In genomic region chr14:53943751-53944083, GRCh38 we compare ENCODE assay signal across 1 cellular context.
TF ChIP-seq lines count a peak whose summit lies in the region.

No MANE protein-coding gene starts in this region.

TF ChIP-seq in HepG2, 621 proteins besides CTCF, POLR2A, EP300 and RAD21:
- TF ChIP-seq GFI1 (CRISPR knock-in tag; IDR thresholded peaks at IDR 0.05; ENCODE audit: borderline replicate concordance) (peak; percentile 14; the same call in 1 of the 2 replicates), ARID2 (CRISPR knock-in tag; IDR thresholded peaks at IDR 0.05; ENCODE audit: borderline replicate concordance) (no peak), ZKSCAN8 (CRISPR knock-in tag; IDR thresholded peaks at IDR 0.05; ENCODE audit: borderline replicate concordance) (peak; percentile 6; the same call in 1 of the 2 replicates), GATAD1 (CRISPR knock-in tag; IDR thresholded peaks at IDR 0.05) (0 out of 2 replicates have a peak, but pooled peaks have one; percentile 1), MXI1 (IDR thresholded peaks at IDR 0.05; ENCODE audit: borderline replicate concordance, low read depth, low read length) (0 out of 3 replicates have a peak, but pooled peaks have one; percentile 0), ELF3 (CRISPR knock-in tag; IDR thresholded peaks at IDR 0.05) (0 out of 2 replicates have a peak, but pooled peaks have one; percentile 1), REXO4 (CRISPR knock-in tag; IDR thresholded peaks at IDR 0.05; ENCODE audit: borderline replicate concordance) (no peak), NFKBIZ (CRISPR knock-in tag; IDR thresholded peaks at IDR 0.05) (peak; percentile 9; the same call in 1 of the 2 replicates), CEBPG (CRISPR knock-in tag; IDR thresholded peaks at IDR 0.05) (peak; percentile 37; the same call in 1 of the 2 replicates), SNAPC2 (CRISPR knock-in tag; IDR thresholded peaks at IDR 0.05) (0 out of 2 replicates have a peak, but pooled peaks have one; percentile 1), ZNF614 (CRISPR knock-in tag; IDR thresholded peaks at IDR 0.05; ENCODE audit: borderline replicate concordance) (0 out of 2 replicates have a peak, but pooled peaks have one; percentile 32), ZNF18 (CRISPR knock-in tag; IDR thresholded peaks at IDR 0.05; ENCODE audit: insufficient replicate concordance) (no peak), ZSCAN30 (CRISPR knock-in tag; IDR thresholded peaks at IDR 0.05) (no peak), KMT2B (CRISPR knock-in tag; IDR thresholded peaks at IDR 0.05) (0 out of 2 replicates have a peak, but pooled peaks have one; percentile 11), ZSCAN29 (CRISPR knock-in tag; conservative IDR thresholded peaks at IDR 0.05) (0 out of 2 replicates have a peak, but pooled peaks have one; percentile 3), EED (CRISPR knock-in tag; IDR thresholded peaks at IDR 0.05) (no peak), ZNF331 (CRISPR knock-in tag; IDR thresholded peaks at IDR 0.05) (peak; percentile 38; the same call in 1 of the 2 replicates), KLF6 (CRISPR knock-in tag; IDR thresholded peaks at IDR 0.05) (peak; percentile 12; the same call in 1 of the 2 replicates), NCOR1 (IDR thresholded peaks at IDR 0.05; ENCODE audit: borderline replicate concordance, low read length) (peak; percentile 14; the same call in 1 of the 2 replicates)
- TF ChIP-seq, protein P1, sequence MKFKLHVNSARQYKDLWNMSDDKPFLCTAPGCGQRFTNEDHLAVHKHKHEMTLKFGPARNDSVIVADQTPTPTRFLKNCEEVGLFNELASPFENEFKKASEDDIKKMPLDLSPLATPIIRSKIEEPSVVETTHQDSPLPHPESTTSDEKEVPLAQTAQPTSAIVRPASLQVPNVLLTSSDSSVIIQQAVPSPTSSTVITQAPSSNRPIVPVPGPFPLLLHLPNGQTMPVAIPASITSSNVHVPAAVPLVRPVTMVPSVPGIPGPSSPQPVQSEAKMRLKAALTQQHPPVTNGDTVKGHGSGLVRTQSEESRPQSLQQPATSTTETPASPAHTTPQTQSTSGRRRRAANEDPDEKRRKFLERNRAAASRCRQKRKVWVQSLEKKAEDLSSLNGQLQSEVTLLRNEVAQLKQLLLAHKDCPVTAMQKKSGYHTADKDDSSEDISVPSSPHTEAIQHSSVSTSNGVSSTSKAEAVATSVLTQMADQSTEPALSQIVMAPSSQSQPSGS (CRISPR knock-in tag; IDR thresholded peaks at IDR 0.05), result 0 out of 2 replicates have a peak, but pooled peaks have one; percentile 2
- TF ChIP-seq, protein P2, sequence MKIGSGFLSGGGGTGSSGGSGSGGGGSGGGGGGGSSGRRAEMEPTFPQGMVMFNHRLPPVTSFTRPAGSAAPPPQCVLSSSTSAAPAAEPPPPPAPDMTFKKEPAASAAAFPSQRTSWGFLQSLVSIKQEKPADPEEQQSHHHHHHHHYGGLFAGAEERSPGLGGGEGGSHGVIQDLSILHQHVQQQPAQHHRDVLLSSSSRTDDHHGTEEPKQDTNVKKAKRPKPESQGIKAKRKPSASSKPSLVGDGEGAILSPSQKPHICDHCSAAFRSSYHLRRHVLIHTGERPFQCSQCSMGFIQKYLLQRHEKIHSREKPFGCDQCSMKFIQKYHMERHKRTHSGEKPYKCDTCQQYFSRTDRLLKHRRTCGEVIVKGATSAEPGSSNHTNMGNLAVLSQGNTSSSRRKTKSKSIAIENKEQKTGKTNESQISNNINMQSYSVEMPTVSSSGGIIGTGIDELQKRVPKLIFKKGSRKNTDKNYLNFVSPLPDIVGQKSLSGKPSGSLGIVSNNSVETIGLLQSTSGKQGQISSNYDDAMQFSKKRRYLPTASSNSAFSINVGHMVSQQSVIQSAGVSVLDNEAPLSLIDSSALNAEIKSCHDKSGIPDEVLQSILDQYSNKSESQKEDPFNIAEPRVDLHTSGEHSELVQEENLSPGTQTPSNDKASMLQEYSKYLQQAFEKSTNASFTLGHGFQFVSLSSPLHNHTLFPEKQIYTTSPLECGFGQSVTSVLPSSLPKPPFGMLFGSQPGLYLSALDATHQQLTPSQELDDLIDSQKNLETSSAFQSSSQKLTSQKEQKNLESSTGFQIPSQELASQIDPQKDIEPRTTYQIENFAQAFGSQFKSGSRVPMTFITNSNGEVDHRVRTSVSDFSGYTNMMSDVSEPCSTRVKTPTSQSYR (CRISPR knock-in tag; IDR thresholded peaks at IDR 0.05; ENCODE audit: borderline replicate concordance), result 0 out of 2 replicates have a peak, but pooled peaks have one; percentile 14
- TF ChIP-seq, protein P3, sequence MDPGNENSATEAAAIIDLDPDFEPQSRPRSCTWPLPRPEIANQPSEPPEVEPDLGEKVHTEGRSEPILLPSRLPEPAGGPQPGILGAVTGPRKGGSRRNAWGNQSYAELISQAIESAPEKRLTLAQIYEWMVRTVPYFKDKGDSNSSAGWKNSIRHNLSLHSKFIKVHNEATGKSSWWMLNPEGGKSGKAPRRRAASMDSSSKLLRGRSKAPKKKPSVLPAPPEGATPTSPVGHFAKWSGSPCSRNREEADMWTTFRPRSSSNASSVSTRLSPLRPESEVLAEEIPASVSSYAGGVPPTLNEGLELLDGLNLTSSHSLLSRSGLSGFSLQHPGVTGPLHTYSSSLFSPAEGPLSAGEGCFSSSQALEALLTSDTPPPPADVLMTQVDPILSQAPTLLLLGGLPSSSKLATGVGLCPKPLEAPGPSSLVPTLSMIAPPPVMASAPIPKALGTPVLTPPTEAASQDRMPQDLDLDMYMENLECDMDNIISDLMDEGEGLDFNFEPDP (CRISPR knock-in tag; conservative IDR thresholded peaks at IDR 0.05), result no peak
- TF ChIP-seq, protein P4, sequence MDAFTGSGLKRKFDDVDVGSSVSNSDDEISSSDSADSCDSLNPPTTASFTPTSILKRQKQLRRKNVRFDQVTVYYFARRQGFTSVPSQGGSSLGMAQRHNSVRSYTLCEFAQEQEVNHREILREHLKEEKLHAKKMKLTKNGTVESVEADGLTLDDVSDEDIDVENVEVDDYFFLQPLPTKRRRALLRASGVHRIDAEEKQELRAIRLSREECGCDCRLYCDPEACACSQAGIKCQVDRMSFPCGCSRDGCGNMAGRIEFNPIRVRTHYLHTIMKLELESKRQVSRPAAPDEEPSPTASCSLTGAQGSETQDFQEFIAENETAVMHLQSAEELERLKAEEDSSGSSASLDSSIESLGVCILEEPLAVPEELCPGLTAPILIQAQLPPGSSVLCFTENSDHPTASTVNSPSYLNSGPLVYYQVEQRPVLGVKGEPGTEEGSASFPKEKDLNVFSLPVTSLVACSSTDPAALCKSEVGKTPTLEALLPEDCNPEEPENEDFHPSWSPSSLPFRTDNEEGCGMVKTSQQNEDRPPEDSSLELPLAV (CRISPR knock-in tag; conservative IDR thresholded peaks at IDR 0.05; ENCODE audit: low read depth), result no peak
